8 cellular contexts compared by ENCODE assay signal in the genomic region with DNA sequence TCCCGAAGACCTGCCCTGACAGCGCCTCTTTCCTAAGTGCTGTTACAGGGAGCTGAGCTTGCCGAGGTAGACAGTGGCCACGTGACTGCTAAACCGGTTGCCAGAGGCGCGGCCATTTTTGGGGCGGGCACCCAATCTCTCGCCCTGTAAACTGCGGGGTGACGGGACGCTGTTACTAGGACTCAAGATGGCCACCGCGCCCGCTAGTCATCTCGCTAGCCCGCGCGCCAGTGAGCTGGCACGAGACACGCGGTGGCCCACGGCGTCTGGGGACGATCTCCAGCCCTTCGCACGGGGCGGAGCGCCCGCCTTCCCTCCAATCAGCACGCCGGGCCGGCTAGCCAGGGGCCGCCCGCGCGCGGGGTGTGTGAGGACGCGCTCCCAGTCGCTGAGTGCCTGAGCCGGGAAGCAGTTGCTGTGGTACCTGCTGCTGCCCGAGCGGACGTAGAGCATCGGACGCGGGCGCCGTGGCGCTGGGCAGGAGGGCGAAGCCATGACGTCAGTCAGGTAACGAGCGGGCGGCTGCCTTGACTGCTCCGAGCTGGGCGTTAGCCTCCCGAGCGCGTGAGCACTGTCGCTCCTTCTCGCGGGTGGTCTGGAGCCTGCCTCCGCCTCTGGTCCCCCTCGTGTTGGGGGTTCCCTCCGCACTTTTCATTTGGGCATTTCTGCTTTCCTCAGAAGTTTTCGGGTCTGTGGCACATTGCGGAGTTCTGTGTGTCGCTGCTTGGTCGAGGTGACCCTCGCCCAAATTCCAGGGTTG. TPM values are rescaled to one million over a fixed set of nuclear protein-coding genes. Genes with fewer than 3 reads are reported as not detected.
DNase-seq lines count a peak whose midpoint lies in the region; ATAC-seq and TF ChIP-seq lines count a peak whose summit lies in the region.

No MANE protein-coding gene starts in this region.

- 0% methylated on average over 72 of the region's 72 CpGs for WGBS in esophagus, 2 donors

- peaks cover 52% of the 10 kb centered on the region for H3K4me1 Mint-ChIP-seq in activated T-cell treated with anti-CD3 and anti-CD28 coated beads, Interleukin-2, amount 50 U/mL, for 24 hours (ENCODE audit: low read depth)

- peak overlapping the region; percentile 75 for H3K4me3 ChIP-seq in Jurkat, Clone E6-1 (ENCODE audit: low read length)
- peak overlapping the region; percentile 69 for H3K4me3 ChIP-seq in PC-3 (ENCODE audit: low read length)
- H3K4me3 ChIP-seq in esophagus (ENCODE audit: low read depth in 1 of 2, low read length in 2 of 2) = peak overlapping the region; percentile 71 to 73
- peak overlapping the region; percentile 68 for H3K4me3 ChIP-seq in mucosa of stomach (ENCODE audit: low read length)

- intact Hi-C loops in PC-3 (cut with micrococcal nuclease) = loop anchor here (1.0 to 5.0 kb wide), 7 partner anchors 10 to 1226 kb away; a partner anchor contains a TSS

- ATAC-seq in GM21717 (IDR thresholded peaks at IDR 0.05; ENCODE audit: unreplicated experiment) (peak; percentile 92), PC-3 (peak; percentile 94)

- TF ChIP-seq CTCF in PC-3 (conservative IDR thresholded peaks at IDR 0.05; ENCODE audit: low read depth, low read length) = 0 out of 2 replicates have a peak, but pooled peaks have one; percentile 6

- H3K4me1 ChIP-seq in PC-3 (ENCODE audit: insufficient read depth, low read length) (peaks cover 40% of the 10 kb centered on the region), esophagus (ENCODE audit: control insufficient read depth in 2 of 2, insufficient read depth in 2 of 2, low read length in 1 of 2) (no peaks in the 10 kb centered on the region), mucosa of stomach (ENCODE audit: control insufficient read depth, insufficient read depth, low read length) (no peaks in the 10 kb centered on the region)

- H3K9me3 Mint-ChIP-seq in activated T-cell treated with anti-CD3 and anti-CD28 coated beads, Interleukin-2, amount 50 U/mL, for 24 hours = no peaks in the 10 kb centered on the region

- H2AFZ ChIP-seq in PC-3 (ENCODE audit: low read length) = peak overlapping the region; percentile 72

- peak overlapping the region; percentile 77 for H3K4me2 ChIP-seq in PC-3 (ENCODE audit: low read length)

- H3K27ac ChIP-seq in PC-3 (ENCODE audit: low read length) = peak overlapping the region; percentile 76
- peak overlapping the region; percentile 91 to 96 for H3K27ac ChIP-seq in esophagus (ENCODE audit: low read depth in 2 of 2, low read length in 1 of 2)

- H3K27me3 ChIP-seq in PC-3 (ENCODE audit: low read length) = no peaks in the 10 kb centered on the region
- H3K27me3 ChIP-seq in esophagus (ENCODE audit: control insufficient read depth in 1 of 2, insufficient read depth in 2 of 2, low read length in 2 of 2) = no peaks in the 10 kb centered on the region
- H3K27me3 ChIP-seq in mucosa of stomach (ENCODE audit: control insufficient read depth, insufficient read depth, low read length) = no peaks in the 10 kb centered on the region

- peak overlapping the region; percentile 89 for H3K4me3 Mint-ChIP-seq in activated T-cell treated with anti-CD3 and anti-CD28 coated beads, Interleukin-2, amount 50 U/mL, for 24 hours

- peaks cover 58% of the 10 kb centered on the region for H3K79me2 ChIP-seq in PC-3 (ENCODE audit: low read length)

- H4K20me1 ChIP-seq in PC-3 (ENCODE audit: low read length) = peaks cover 30% of the 10 kb centered on the region

- H3K27ac Mint-ChIP-seq in activated T-cell treated with anti-CD3 and anti-CD28 coated beads, Interleukin-2, amount 50 U/mL, for 24 hours = peak overlapping the region; percentile 98

- H3K9ac ChIP-seq in PC-3 (ENCODE audit: low read length) (peak overlapping the region; percentile 78), mucosa of stomach (ENCODE audit: low read length) (peak overlapping the region; percentile 95)

- H3K36me3 Mint-ChIP-seq in activated T-cell treated with anti-CD3 and anti-CD28 coated beads, Interleukin-2, amount 50 U/mL, for 24 hours (ENCODE audit: low read depth) = peaks cover 25% of the 10 kb centered on the region

- H3K27me3 Mint-ChIP-seq in activated T-cell treated with anti-CD3 and anti-CD28 coated beads, Interleukin-2, amount 50 U/mL, for 24 hours = no peaks in the 10 kb centered on the region

- no TSS peak for BruUV-seq in PC-3 (replicated peaks; lab: Mats Ljungman, UMichigan)

- CTCF ChIA-PET in PC-3 (lab: Charles Lee) = interaction anchor here (0.5 to 2.3 kb wide), 6 partner anchors 24 to 357 kb away, joined by 3 to 9 read pairs (median 3); a partner anchor contains a TSS

- H3K9me3 ChIP-seq in PC-3 (ENCODE audit: low read length) (no peaks in the 10 kb centered on the region), esophagus (ENCODE audit: control insufficient read depth in 2 of 2, insufficient read depth in 1 of 2, low read depth in 1 of 2, low read length in 1 of 2) (no peaks in the 10 kb centered on the region), mucosa of stomach (ENCODE audit: control insufficient read depth, low read length) (no peaks in the 10 kb centered on the region)

- DNase-seq in DMS53 (lab: John Stamatoyannopoulos, UW) (peak; percentile 100), PC-3 (peak; percentile 100)
- DNase-seq in Jurkat, Clone E6-1 (ENCODE audit: low read depth, low spot score) = peak; percentile 82
- DNase-seq in activated T-cell treated with anti-CD3 and anti-CD28 coated beads, Interleukin-2, amount 50 U/mL, for 24 hours = peak; percentile 96
- DNase-seq in stimulated activated CD8-positive, alpha-beta memory T cell treated with anti-CD3 and anti-CD28 coated beads, Interleukin-4, amount 100 ng/mL, for 48 hours = peak; percentile 96

- H3K36me3 ChIP-seq in PC-3 (ENCODE audit: low read depth, low read length) (peaks cover 16% of the 10 kb centered on the region), esophagus (ENCODE audit: control insufficient read depth in 2 of 2, insufficient read depth in 2 of 2, low read length in 1 of 2) (no peaks in the 10 kb centered on the region), mucosa of stomach (ENCODE audit: control insufficient read depth, insufficient read depth, low read length) (no peaks in the 10 kb centered on the region)

- H3K9me2 ChIP-seq in PC-3 (replicated peaks; ENCODE audit: low read length) = no peaks in the 10 kb centered on the region

- POLR2A ChIA-PET in PC-3 (lab: Charles Lee; ENCODE audit: unreplicated experiment) = interaction anchor here (0.5 to 2.1 kb wide), 15 partner anchors 11 to 665 kb away, joined by 3 to 18 read pairs (median 4); a partner anchor contains a TSS

- no peaks in the 10 kb centered on the region for H3F3A ChIP-seq in PC-3 (ENCODE audit: low read length, unreplicated experiment)

RNA-seq across cellular contexts. Expression of a gene that starts 25.5 kb away (rescaled TPM):
- 22.0 TPM for polyA plus RNA-seq in Jurkat, Clone E6-1 (2012; ENCODE audit: insufficient read depth, insufficient read length)
- 221 and 256 TPM in 2 replicates for total RNA-seq in PC-3 (2014; rRNA removed)
- 10 to 100 TPM; 27.3 to 45.2 TPM for polyA plus RNA-seq in esophagus

RNA-seq across cellular contexts. Expression of a gene that starts 25.9 kb away (rescaled TPM):
- 41.1 TPM for polyA plus RNA-seq in Jurkat, Clone E6-1 (2012; ENCODE audit: insufficient read depth, insufficient read length)
- total RNA-seq in PC-3 (2014; rRNA removed) = 129 and 165 TPM in 2 replicates
- polyA plus RNA-seq in esophagus = 10 to 100 TPM in 1 of 2 donors, 1 to 10 TPM in 1; 7.1 to 13.4 TPM

Comparison
In these comparisons a context has a peak if more than half of its experiments do, and no peak if none do; other contexts are left out.
1. Peak in every context shown above with its lines: DNase-seq, ATAC-seq, H3K4me3 ChIP-seq and H3K27ac ChIP-seq.